ENCODE assay signal across 1 cellular context in genomic region chr7:116525913-116526857, GRCh38.
TF ChIP-seq lines count a peak whose summit lies in the region.

No MANE protein-coding gene starts in this region.

TF ChIP-seq in H1, 55 proteins besides CTCF, POLR2A, EP300 and RAD21:
- TF ChIP-seq CHD1 (IDR thresholded peaks at IDR 0.05; ENCODE audit: low read depth, low read length) (no peak), EGR1 (IDR thresholded peaks at IDR 0.05; ENCODE audit: borderline replicate concordance, low read depth, low read length) (no peak), KDM1A (IDR thresholded peaks at IDR 0.05; ENCODE audit: borderline replicate concordance, low read length) (no peak), RBBP5 (IDR thresholded peaks at IDR 0.05; ENCODE audit: borderline replicate concordance, low read depth, low read length) (peak; percentile 67; the same call in 1 of the 2 replicates), CREB1 (IDR thresholded peaks at IDR 0.05) (peak; percentile 70), TCF12 (IDR thresholded peaks at IDR 0.05; ENCODE audit: low read depth, low read length) (no peak), MAX (IDR thresholded peaks at IDR 0.05) (0 out of 2 replicates have a peak, but pooled peaks have one; percentile 12), TAF1 (IDR thresholded peaks at IDR 0.05; ENCODE audit: low read depth, low read length) (peak; percentile 50; the same call in 1 of the 2 replicates), FOSL1 (IDR thresholded peaks at IDR 0.05; ENCODE audit: insufficient read depth, low read depth, low read length) (no peak), GTF2F1 (IDR thresholded peaks at IDR 0.05; ENCODE audit: borderline replicate concordance, low read depth, low read length) (no peak), SUZ12 (IDR thresholded peaks at IDR 0.05; ENCODE audit: low read length) (no peak), TAF7 (optimal IDR thresholded peaks at IDR 0.05; ENCODE audit: borderline replicate concordance, low read depth, low read length) (no peak), CHD2 (IDR thresholded peaks at IDR 0.05; ENCODE audit: low read length) (no peak), CHD7 (IDR thresholded peaks at IDR 0.05; ENCODE audit: insufficient replicate concordance, low read length) (no peak), CEBPB (IDR thresholded peaks at IDR 0.05; ENCODE audit: low read depth, low read length) (no peak), TEAD4 (IDR thresholded peaks at IDR 0.05; ENCODE audit: low read depth, low read length) (0 out of 2 replicates have a peak, but pooled peaks have one; percentile 41), JUND (IDR thresholded peaks at IDR 0.05; ENCODE audit: low read length) (no peak), SRF (IDR thresholded peaks at IDR 0.05; ENCODE audit: low read depth, low read length) (no peak), BACH1 (IDR thresholded peaks at IDR 0.05; ENCODE audit: low read length) (peak; percentile 76; the same call in 1 of the 2 replicates), SP1 (IDR thresholded peaks at IDR 0.05; ENCODE audit: low read depth, low read length) (no peak), USF2 (IDR thresholded peaks at IDR 0.05; ENCODE audit: low read length) (no peak), BCL11A (IDR thresholded peaks at IDR 0.05; ENCODE audit: low read depth in 2 of 2, low read length in 2 of 2) (no peak), CTBP2 (IDR thresholded peaks at IDR 0.05; ENCODE audit: borderline replicate concordance, insufficient read depth, insufficient read length, low read length) (no peak), CBX5 (IDR thresholded peaks at IDR 0.05; ENCODE audit: low read depth, low read length) (no peak), BRCA1 (IDR thresholded peaks at IDR 0.05; ENCODE audit: low read depth, low read length) (no peak), CBX8 (IDR thresholded peaks at IDR 0.05; ENCODE audit: borderline replicate concordance, low read depth, low read length) (no peak), ATF3 (IDR thresholded peaks at IDR 0.05; ENCODE audit: insufficient read depth, low read depth, low read length) (no peak), TBP (IDR thresholded peaks at IDR 0.05; ENCODE audit: low read depth, low read length) (no peak), MAFK (IDR thresholded peaks at IDR 0.05; ENCODE audit: low read depth, low read length) (no peak), YY1 (IDR thresholded peaks at IDR 0.05; ENCODE audit: low read depth, low read length) (no peak), RNF2 (IDR thresholded peaks at IDR 0.05; ENCODE audit: borderline replicate concordance, low read depth, low read length, missing control alignments, poor library complexity, severe bottlenecking) (no peak), SP2 (IDR thresholded peaks at IDR 0.05; ENCODE audit: low read length) (no peak), RFX5 (IDR thresholded peaks at IDR 0.05; ENCODE audit: borderline replicate concordance, low read depth, low read length) (no peak), HDAC6 (IDR thresholded peaks at IDR 0.05; ENCODE audit: low read depth, low read length) (no peak), HDAC2 (IDR thresholded peaks at IDR 0.05; ENCODE audit: borderline replicate concordance in 1 of 2, low read depth in 2 of 2, low read length in 2 of 2) (peak in 1 of 2 experiments; percentile 86; a peak in 2 of 4 replicates), POLR2AphosphoS5 (IDR thresholded peaks at IDR 0.05; ENCODE audit: low read depth, low read length) (no peak), PHF8 (conservative IDR thresholded peaks at IDR 0.05; ENCODE audit: low read depth, low read length) (0 out of 2 replicates have a peak, but pooled peaks have one; percentile 39), SP4 (IDR thresholded peaks at IDR 0.05; ENCODE audit: low read length) (no peak), SIRT6 (IDR thresholded peaks at IDR 0.05; ENCODE audit: low read length) (no peak), SAP30 (IDR thresholded peaks at IDR 0.05; ENCODE audit: insufficient read depth, insufficient replicate concordance, low read length) (no peak), SIN3A (conservative IDR thresholded peaks at IDR 0.05 in 1 of 2, IDR thresholded peaks at IDR 0.05 in 1 of 2; ENCODE audit: low read depth in 1 of 2, low read length in 2 of 2) (0 out of 4 replicates have a peak, but pooled peaks of 1 of the 2 experiments have one; percentile 15), ASH2L (IDR thresholded peaks at IDR 0.05; ENCODE audit: low read length) (no peak), POU5F1 (IDR thresholded peaks at IDR 0.05; ENCODE audit: low read depth, low read length) (no peak), ATF2 (IDR thresholded peaks at IDR 0.05; ENCODE audit: low read length) (no peak), KDM5A (IDR thresholded peaks at IDR 0.05; ENCODE audit: low read length) (no peak), SIX5 (IDR thresholded peaks at IDR 0.05; ENCODE audit: low read depth, low read length) (no peak), JUN (IDR thresholded peaks at IDR 0.05; ENCODE audit: low read depth, low read length) (no peak), NANOG (IDR thresholded peaks at IDR 0.05; ENCODE audit: insufficient read depth, low read depth, low read length, poor library complexity, severe bottlenecking) (no peak), EZH2 (IDR thresholded peaks at IDR 0.05; ENCODE audit: low read depth, low read length, severe bottlenecking) (peak; percentile 29), KDM4A (IDR thresholded peaks at IDR 0.05; ENCODE audit: low read depth, low read length, severe bottlenecking) (peak; percentile 92), ZNF274 (IDR thresholded peaks at IDR 0.05; ENCODE audit: borderline replicate concordance, extremely low read depth, low read length) (no peak), NRF1 (IDR thresholded peaks at IDR 0.05; ENCODE audit: low read depth, low read length) (no peak), RXRA (IDR thresholded peaks at IDR 0.05; ENCODE audit: insufficient read depth, low read depth, low read length) (no peak), E2F6 (IDR thresholded peaks at IDR 0.05) (no peak; the same call in 1 of the 2 replicates), GABPA (IDR thresholded peaks at IDR 0.05; ENCODE audit: borderline replicate concordance, insufficient read depth, low read length) (no peak)
